In the genomic region with DNA sequence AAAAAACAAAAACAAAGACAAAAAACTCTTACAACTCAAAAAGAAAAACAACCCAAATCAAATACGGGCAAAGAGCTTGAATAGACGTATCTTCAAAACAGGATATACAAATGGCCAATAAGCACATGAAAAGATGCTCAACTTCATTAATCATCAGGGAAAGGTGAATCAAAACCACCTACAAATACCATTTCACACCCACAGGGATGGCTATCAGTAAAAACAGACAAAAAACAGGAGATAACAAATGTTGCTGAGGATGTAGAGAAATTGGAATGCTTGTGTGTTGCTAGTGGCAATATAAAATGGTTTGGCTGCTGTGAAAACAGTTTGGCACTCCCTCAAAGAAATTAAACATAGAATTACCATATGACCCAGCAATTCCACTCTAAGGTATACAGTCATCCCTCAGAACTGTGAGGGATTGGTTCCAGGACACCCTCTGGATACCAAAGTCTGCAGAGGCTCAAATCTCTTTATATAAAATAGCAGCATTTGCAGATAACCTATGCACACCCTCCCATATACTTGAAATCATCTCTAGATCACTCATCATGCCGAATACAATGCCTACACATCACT, we compare ENCODE assay signal across 15 cellular contexts. TPM values are rescaled to one million over a fixed set of nuclear protein-coding genes. Genes with fewer than 3 reads are reported as not detected.
A peak's percentile ranks its signal among the peaks of the same experiment; 100 is the strongest.
DNase-seq lines count a peak whose midpoint lies in the region; FAIRE-seq and TF ChIP-seq lines count a peak whose summit lies in the region.
"Had no signal": no experiment of that assay in that cellular context is flagged by ENCODE, and none has a peak within 500 bp of the region (broad histone marks: within the 10 kb centered on the region; RNA-seq: fewer than 3 reads in every experiment).

No MANE protein-coding gene starts in this region.

- no peaks in the 10 kb centered on the region for H3K9me3 ChIP-seq in mesenchymal stem cell (ENCODE audit: control insufficient read depth, low read length)

- no peak overlapping the region for H2BK5ac ChIP-seq in mesenchymal stem cell (ENCODE audit: low read depth, low read length, poor library complexity, severe bottlenecking)

- no peak overlapping the region for H3K18ac ChIP-seq in mesenchymal stem cell (ENCODE audit: low read depth in 1 of 2, low read length in 2 of 2)

- H3K14ac ChIP-seq in mesenchymal stem cell (ENCODE audit: low read length in 2 of 2): no peak overlapping the region

- no peak overlapping the region for H3K4me3 ChIP-seq in fibroblast of the aortic adventitia (ENCODE audit: low read depth, low read length)
- no peak overlapping the region for H3K4me3 ChIP-seq in mesenchymal stem cell (ENCODE audit: insufficient read depth in 1 of 2, low read depth in 1 of 2, low read length in 2 of 2)
- H3K4me3 ChIP-seq: GM23338 had no signal

- H2BK12ac ChIP-seq in mesenchymal stem cell (ENCODE audit: low read length in 2 of 2): no peak overlapping the region

- H2BK120ac ChIP-seq in mesenchymal stem cell (ENCODE audit: low read depth, low read length): no peak overlapping the region

- DNase-seq in A172 (ENCODE audit: low spot score) (peak; percentile 27), EL (peak; percentile 65), amniotic epithelial cell (ENCODE audit: low read depth) (peak; percentile 31), fibroblast of the aortic adventitia (ENCODE audit: low read depth) (peak; percentile 74), NCI-H345 (lab: John Stamatoyannopoulos, UW) (no peak), GM19239 (ENCODE audit: insufficient read length, low spot score) (no peak), mesenchymal stem cell (no peak), epidermal melanocyte (ENCODE audit: insufficient read length, low spot score) (no peak)
- DNase-seq: activated CD8-positive, alpha-beta memory T cell treated with anti-CD3 and anti-CD28 coated beads, Interleukin-2, amount 10 ng/mL, durations not matched to agents 7 days and 5 days; BE2C; MM.1S; NCI-H2081; NCI-H526 treated with DMSO at 0.1 percent for 48 hours; stimulated activated naive B cell treated with anti-CD40 and anti-IgM and Interleukin-4, amounts not matched to agents 10 μg/mL and 1 μg/mL and 100 μg/mL, for 72 hours had no signal

- peaks cover 45% of the 10 kb centered on the region for H3K79me1 ChIP-seq in mesenchymal stem cell (replicated peaks; ENCODE audit: low read length, poor library complexity, severe bottlenecking)

- 98% methylated on average over 3 of the region's 3 CpGs for WGBS in mesenchymal stem cell

- no peak overlapping the region for H3K9ac ChIP-seq in mesenchymal stem cell (ENCODE audit: low read length)

- no peak overlapping the region for H3K27ac ChIP-seq in mesenchymal stem cell (ENCODE audit: low read length, poor library complexity, severe bottlenecking)

- H4K8ac ChIP-seq in mesenchymal stem cell (ENCODE audit: low read length): no peak overlapping the region

- no peak overlapping the region for H4K91ac ChIP-seq in mesenchymal stem cell (ENCODE audit: low read length)

- FAIRE-seq in GM19239 (lab: Jason Lieb, UNC): no peak

- no peak overlapping the region for H2AFZ ChIP-seq in mesenchymal stem cell (ENCODE audit: low read depth, low read length)
- H2AFZ ChIP-seq: GM23338 had no signal

- H2AK5ac ChIP-seq in mesenchymal stem cell (ENCODE audit: low read length, severe bottlenecking): no peak overlapping the region

- H3K4me2 ChIP-seq in mesenchymal stem cell (ENCODE audit: low read length, poor library complexity, severe bottlenecking): no peak overlapping the region
- H3K4me2 ChIP-seq: GM23338 had no signal

- peaks cover 23% of the 10 kb centered on the region in 2 experiments for H3K36me3 ChIP-seq in mesenchymal stem cell (ENCODE audit: control insufficient read depth in 1 of 2, insufficient read depth in 2 of 2, low read depth in 1 of 2, low read length in 2 of 2)

- no peak overlapping the region for H3K23ac ChIP-seq in mesenchymal stem cell (ENCODE audit: low read length in 2 of 2)

- no peak overlapping the region for H2BK15ac ChIP-seq in mesenchymal stem cell (ENCODE audit: low read depth, poor library complexity, severe bottlenecking)

- no peaks in the 10 kb centered on the region for H3K4me1 ChIP-seq in mesenchymal stem cell (ENCODE audit: control insufficient read depth, insufficient read depth, low read depth, low read length)
- H3K4me1 ChIP-seq: BE2C had no signal

- no peak for TF ChIP-seq CTCF in fibroblast of the aortic adventitia (IDR thresholded peaks at IDR 0.05; ENCODE audit: insufficient read depth, low read length)

- H3K4ac ChIP-seq in mesenchymal stem cell (ENCODE audit: low read depth in 1 of 2, low read length in 2 of 2): no peak overlapping the region

- H3K27me3 ChIP-seq in mesenchymal stem cell (ENCODE audit: control insufficient read depth in 1 of 2, insufficient read depth in 1 of 2, low read length in 2 of 2): no peaks in the 10 kb centered on the region
- H3K27me3 ChIP-seq: BE2C had no signal

RNA-seq across cellular contexts. Expression of a gene that starts 29.7 kb away (rescaled TPM):
- 14.4 and 16.1 TPM in 2 replicates for total RNA-seq in A172 (2014; rRNA removed; shearing (Covaris generic))
- 7.8 and 16.6 TPM in 2 replicates for total RNA-seq in fibroblast of the aortic adventitia (ENCODE audit: low replicate concordance)
- polyA plus RNA-seq in mesenchymal stem cell (2013, experiment 1 of 2): 49.5 TPM
- polyA plus RNA-seq in mesenchymal stem cell (2013, experiment 2 of 2): 48.1 TPM

Comparison
In these comparisons a context has a peak if more than half of its experiments do, and no peak if none do; other contexts are left out.
1. DNase-seq: peak in A172 (single experiment), EL (single experiment), amniotic epithelial cell (single experiment) and fibroblast of the aortic adventitia (single experiment); none in NCI-H345 (single experiment), GM19239 (single experiment), mesenchymal stem cell (single experiment) and epidermal melanocyte (single experiment).